Comparison of ENCODE assay signal across 14 cellular contexts in genomic region chr18:76522551-76522950, GRCh38.
"Had no signal": no experiment of that assay in that cellular context is flagged by ENCODE, and none has a peak within 500 bp of the region (broad histone marks: within the 10 kb centered on the region; RNA-seq: fewer than 3 reads in every experiment).

No MANE protein-coding gene starts in this region.

- ATAC-seq: left colon; naive thymus-derived CD8-positive, alpha-beta T cell; pancreas had no signal

- H3K4me3 ChIP-seq: cardiac muscle cell, esophagus squamous epithelium, lung, pancreas, skin epidermis had no signal

- H3K36me3 Mint-ChIP-seq: activated CD4-positive, alpha-beta memory T cell treated with anti-CD3 and anti-CD28 coated beads for 36 hours; naive thymus-derived CD8-positive, alpha-beta T cell had no signal

- H3K9me3 ChIP-seq: esophagus squamous epithelium, pancreas had no signal

- H3K9me3 Mint-ChIP-seq: activated CD4-positive, alpha-beta memory T cell treated with anti-CD3 and anti-CD28 coated beads for 36 hours; activated T-helper 1 cell treated with anti-CD3 and anti-CD28 coated beads, Interleukin-12 subunit alpha, Interleukin-12 subunit beta, Interleukin-2, Interleukin-4 antibody, amounts not matched to agents 30 ng/mL and 10 ng/mL and 1 ng/mL, durations not matched to agents 14 hours and 24 hours and 36 hours; naive thymus-derived CD8-positive, alpha-beta T cell had no signal

- DNase-seq: activated CD4-positive, alpha-beta memory T cell treated with anti-CD3 and anti-CD28 coated beads for 36 hours; activated CD4-positive, CD25-positive, alpha-beta regulatory T cell treated with anti-CD3 and anti-CD28 coated beads, Interleukin-2, amount 50 U/mL, for 72 hours; activated CD8-positive, alpha-beta memory T cell treated with anti-CD3 and anti-CD28 coated beads, Interleukin-2, amount 50 U/mL, for 4 hours; activated naive CD4-positive, alpha-beta T cell treated with Interleukin-2 at 50 U/mL for 16 hours; esophagus squamous epithelium; foreskin fibroblast; left colon; naive thymus-derived CD8-positive, alpha-beta T cell; pancreas; trophoblast cell had no signal

- H3K27ac ChIP-seq: cardiac muscle cell, pancreas, skin epidermis had no signal

- H3K27me3 ChIP-seq: cardiac muscle cell had no signal

- H3K36me3 ChIP-seq: cardiac muscle cell, esophagus squamous epithelium, pancreas had no signal

- H3K4me3 Mint-ChIP-seq: activated CD4-positive, alpha-beta memory T cell treated with anti-CD3 and anti-CD28 coated beads for 36 hours; activated T-helper 1 cell treated with anti-CD3 and anti-CD28 coated beads, Interleukin-12 subunit alpha, Interleukin-12 subunit beta, Interleukin-2, Interleukin-4 antibody, amounts not matched to agents 30 ng/mL and 10 ng/mL and 1 ng/mL, durations not matched to agents 14 hours and 24 hours and 36 hours; naive thymus-derived CD8-positive, alpha-beta T cell had no signal

- H3K27ac Mint-ChIP-seq: activated CD4-positive, alpha-beta memory T cell treated with anti-CD3 and anti-CD28 coated beads for 36 hours; activated T-helper 1 cell treated with anti-CD3 and anti-CD28 coated beads, Interleukin-12 subunit alpha, Interleukin-12 subunit beta, Interleukin-2, Interleukin-4 antibody, amounts not matched to agents 30 ng/mL and 10 ng/mL and 1 ng/mL, durations not matched to agents 14 hours and 24 hours and 36 hours had no signal
